Comparison of ENCODE assay signal across 18 cellular contexts in the genomic region with DNA sequence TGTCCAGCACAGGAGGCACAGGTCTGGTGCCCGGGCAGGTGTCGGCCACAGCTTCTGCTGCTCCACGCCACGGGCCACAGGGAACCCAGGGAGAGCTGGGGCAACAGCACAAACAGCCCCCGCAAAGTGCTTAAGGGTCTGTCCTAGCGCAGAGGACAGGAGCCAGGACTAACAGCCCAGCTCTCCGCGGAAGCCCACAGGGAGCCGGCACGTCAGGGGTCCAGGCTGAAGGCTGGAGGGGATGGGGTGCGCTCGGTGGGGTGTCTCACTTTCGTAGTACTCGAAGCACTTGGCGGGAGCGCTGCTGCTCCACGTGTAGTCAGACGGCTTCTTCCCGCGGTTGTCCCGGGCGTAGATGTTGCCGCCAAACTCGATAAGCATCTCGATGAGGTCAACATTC. TPM values are rescaled to one million over a fixed set of nuclear protein-coding genes. Genes with fewer than 3 reads are reported as not detected.
A peak's percentile ranks its signal among the peaks of the same experiment; 100 is the strongest.
DNase-seq lines count a peak whose midpoint lies in the region; ATAC-seq, FAIRE-seq and TF ChIP-seq lines count a peak whose summit lies in the region.
"Had no signal": no experiment of that assay in that cellular context is flagged by ENCODE, and none has a peak within 500 bp of the region (broad histone marks: within the 10 kb centered on the region; RNA-seq: fewer than 3 reads in every experiment).

No MANE protein-coding gene starts in this region.

- intact Hi-C loops in kidney (cut with DNase I) (no loop called here), vagina (cut with DNase I) (no loop called here), left cardiac atrium (cut with DNase I) (no loop called here), left ventricle myocardium superior (cut with micrococcal nuclease) (no loop called here)

- H2AFZ ChIP-seq in osteoblast (ENCODE audit: low read length), result no peak overlapping the region
- H2AFZ ChIP-seq: GM23338 had no signal

- no peaks in the 10 kb centered on the region for H3K27me3 ChIP-seq in osteoblast (ENCODE audit: insufficient read depth, low read length)
- H3K27me3 ChIP-seq in vagina, result no peaks in the 10 kb centered on the region

- H3K79me2 ChIP-seq in osteoblast (ENCODE audit: insufficient read depth, low read length), result no peaks in the 10 kb centered on the region

- H3K9me3 ChIP-seq in kidney (ENCODE audit: control insufficient read depth in 1 of 2, low read length in 2 of 2), result no peaks in the 10 kb centered on the region
- no peaks in the 10 kb centered on the region for H3K9me3 ChIP-seq in osteoblast (ENCODE audit: low read depth, low read length)
- no peaks in the 10 kb centered on the region for H3K9me3 ChIP-seq in vagina

- no peak overlapping the region for H3K27ac ChIP-seq in kidney (ENCODE audit: low read depth in 2 of 2, low read length in 2 of 2)
- H3K27ac ChIP-seq in osteoblast (ENCODE audit: low read depth, low read length), result no peak overlapping the region
- H3K27ac ChIP-seq in vagina, result peak overlapping the region; percentile 12

- no peak for TF ChIP-seq CTCF in kidney (IDR thresholded peaks at IDR 0.05; ENCODE audit: borderline replicate concordance, extremely low read depth, insufficient read depth)
- no peak for TF ChIP-seq CTCF in osteoblast (IDR thresholded peaks at IDR 0.05; ENCODE audit: extremely low read depth, low read depth, low read length)
- no peak for TF ChIP-seq CTCF in vagina (IDR thresholded peaks at IDR 0.05)

- DNase-seq in kidney (peak; percentile 57), osteoblast (ENCODE audit: insufficient read length, low spot score, missing footprints) (peak; percentile 60), vagina (ENCODE audit: extremely low spot score in 2 of 2) (no peak), left cardiac atrium (no peak), left ventricle myocardium superior (no peak), GM19240 (ENCODE audit: insufficient read length, low spot score) (no peak)
- DNase-seq: C1 segment of cervical spinal cord; Calu3; CD4-positive, alpha-beta memory T cell; COR-L47; DMS53; DMS79 treated with DMSO at 0.1 percent for 48 hours; GF-D8; H9 had no signal

- H3K4me3 ChIP-seq in kidney (ENCODE audit: low read length in 2 of 2), result no peak overlapping the region
- H3K4me3 ChIP-seq in osteoblast (ENCODE audit: insufficient read depth, low read length), result no peak overlapping the region
- no peak overlapping the region for H3K4me3 ChIP-seq in vagina
- H3K4me3 ChIP-seq: GM23338 had no signal

- peaks cover 23 to 48% of the 10 kb centered on the region in 2 donors for H3K36me3 ChIP-seq in kidney (ENCODE audit: control insufficient read depth in 1 of 2, insufficient read depth in 2 of 2, low read length in 2 of 2)
- H3K36me3 ChIP-seq in osteoblast (ENCODE audit: insufficient read depth, low read length), result peaks cover 3% of the 10 kb centered on the region
- H3K36me3 ChIP-seq in vagina, result peaks cover 0 to 40% of the 10 kb centered on the region in 2 donors

- no peak for TF ChIP-seq POLR2A in vagina (IDR thresholded peaks at IDR 0.05)

- ATAC-seq in left cardiac atrium (no peak), left ventricle myocardium superior (no peak)
- ATAC-seq: GM23338, HCT116 had no signal

- FAIRE-seq in kidney (lab: Jason Lieb, UNC), result no peak
- FAIRE-seq: GM12891, GM18507 had no signal

- H3K4me2 ChIP-seq in osteoblast (ENCODE audit: insufficient read depth, low read length), result no peak overlapping the region
- H3K4me2 ChIP-seq: GM23338 had no signal

- peaks cover 8 to 19% of the 10 kb centered on the region in 2 donors for H3K4me1 ChIP-seq in kidney (ENCODE audit: control insufficient read depth in 1 of 2, insufficient read depth in 1 of 2, low read depth in 1 of 2, low read length in 2 of 2)
- H3K4me1 ChIP-seq in osteoblast (ENCODE audit: insufficient read depth, low read length), result no peaks in the 10 kb centered on the region
- no peaks in the 10 kb centered on the region for H3K4me1 ChIP-seq in vagina

- no peaks in the 10 kb centered on the region for H4K20me1 ChIP-seq in osteoblast (ENCODE audit: insufficient read depth, low read length)

- H3K9ac ChIP-seq in kidney (ENCODE audit: low read length in 2 of 2), result no peak overlapping the region

RNA-seq across cellular contexts. Expression of a gene that starts 24.9 kb away (rescaled TPM):
- total RNA-seq in kidney, result 47.7 TPM
- polyA plus RNA-seq in kidney (ENCODE audit: insufficient read depth, low read depth, low replicate concordance), result 95.1 TPM
- total RNA-seq in osteoblast, result 14.8 and 16.2 TPM in 2 replicates
- 17.4 TPM for total RNA-seq in vagina
- 10 to 100 TPM; 17.1 to 19.1 TPM for total RNA-seq in left cardiac atrium
- total RNA-seq in left ventricle myocardium superior, result 16.4 TPM

RNA-seq across cellular contexts. Expression of a gene that starts 43.1 kb away (rescaled TPM):
- total RNA-seq in kidney (58.8 TPM), osteoblast (92.8 and 97.4 TPM in 2 replicates), vagina (51.6 TPM), left cardiac atrium (10 to 100 TPM; 32.1 to 49.2 TPM), left ventricle myocardium superior (33.6 TPM)
- polyA plus RNA-seq in kidney (ENCODE audit: insufficient read depth, low read depth, low replicate concordance), result 3.9 TPM

Comparison
In these comparisons a context has a peak if more than half of its experiments do, and no peak if none do; other contexts are left out.
1. DNase-seq: peak in kidney (single experiment) and osteoblast (single experiment); none in vagina (0 of 2), left cardiac atrium (single experiment), left ventricle myocardium superior (single experiment) and GM19240 (single experiment).